Comparison of ENCODE assay signal across 23 cellular contexts in the genomic region with DNA sequence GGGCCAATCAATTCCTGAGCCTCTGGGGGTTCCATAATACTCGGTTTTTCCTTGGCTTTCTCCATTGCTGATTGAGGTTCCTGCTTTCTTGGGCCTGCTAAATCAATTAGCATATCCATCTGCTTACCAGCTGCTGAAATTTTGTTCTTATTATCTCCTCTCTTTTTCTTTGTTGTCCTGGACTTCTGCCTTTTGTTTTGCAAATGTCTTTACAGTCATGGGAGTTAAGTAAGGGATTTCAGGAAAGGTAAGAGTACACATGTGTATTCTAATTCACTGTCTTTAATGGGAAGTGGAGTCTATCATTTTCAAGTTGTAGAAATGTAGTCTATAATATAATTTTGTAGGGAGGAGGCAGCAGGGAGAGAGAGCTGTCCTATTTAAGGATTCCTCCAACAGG.
"Had no signal": no experiment of that assay in that cellular context is flagged by ENCODE, and none has a peak within 500 bp of the region (broad histone marks: within the 10 kb centered on the region; RNA-seq: fewer than 3 reads in every experiment).

No MANE protein-coding gene starts in this region.

- H3K9me3 ChIP-seq: colonic mucosa, esophagus squamous epithelium, gastroesophageal sphincter, left lung, lower lobe of right lung, mucosa of descending colon had no signal

- H3K36me3 Mint-ChIP-seq: mesothelial cell of epicardium, naive B cell had no signal

- H3K4me3 ChIP-seq: colonic mucosa, esophagus squamous epithelium, gastroesophageal sphincter, heart right ventricle, left lung, lower lobe of right lung, mucosa of descending colon had no signal

- H3K9me3 Mint-ChIP-seq: dendritic cell treated with granulocyte-macrophage colony-stimulating factor and Interleukin-4, amounts not matched to agents 40 ng/mL and 50 ng/mL, for 4 days had no signal

- H3K27ac Mint-ChIP-seq: dendritic cell treated with granulocyte-macrophage colony-stimulating factor and Interleukin-4, amounts not matched to agents 40 ng/mL and 50 ng/mL, for 4 days; effector memory CD8-positive, alpha-beta T cell; endodermal cell; mesothelial cell of epicardium; naive B cell had no signal

- H3K27me3 ChIP-seq: colonic mucosa, esophagus squamous epithelium, foreskin keratinocyte, gastroesophageal sphincter, heart right ventricle, left lung had no signal

- H3K27ac ChIP-seq: colonic mucosa, epithelial cell of prostate, esophagus squamous epithelium, foreskin keratinocyte, gastroesophageal sphincter, heart right ventricle, left lung, lower lobe of right lung had no signal

- H3K4me1 ChIP-seq: colonic mucosa, esophagus squamous epithelium, foreskin keratinocyte, gastroesophageal sphincter, heart right ventricle, left lung, lower lobe of right lung had no signal

- H3K36me3 ChIP-seq: colonic mucosa, esophagus squamous epithelium, gastroesophageal sphincter, heart right ventricle, left lung, lower lobe of right lung had no signal

- DNase-seq: colonic mucosa; cortex of kidney; effector CD8-positive, alpha-beta T cell; effector memory CD8-positive, alpha-beta T cell; endodermal cell; erythroblast; esophagus squamous epithelium; foreskin keratinocyte; head of caudate nucleus; heart right ventricle; hippocampal formation; left cardiac atrium; left lung; left ventricle myocardium superior; lower lobe of right lung; mesenchymal stem cell; mucosa of descending colon; naive B cell had no signal

- ATAC-seq: effector memory CD8-positive, alpha-beta T cell; esophagus mucosa; foreskin keratinocyte; gastroesophageal sphincter; heart right ventricle; left ventricle myocardium superior; lower lobe of right lung; mucosa of descending colon had no signal

- H3K27me3 Mint-ChIP-seq: dendritic cell treated with granulocyte-macrophage colony-stimulating factor and Interleukin-4, amounts not matched to agents 40 ng/mL and 50 ng/mL, for 4 days; effector memory CD8-positive, alpha-beta T cell; naive B cell had no signal

- H3K4me3 Mint-ChIP-seq: dendritic cell treated with granulocyte-macrophage colony-stimulating factor and Interleukin-4, amounts not matched to agents 40 ng/mL and 50 ng/mL, for 4 days; effector memory CD8-positive, alpha-beta T cell; endodermal cell; mesothelial cell of epicardium; naive B cell had no signal

- H3K4me1 Mint-ChIP-seq: endodermal cell, mesothelial cell of epicardium had no signal
